ENCODE assay signal across 8 cellular contexts in genomic region chr6:32195902-32196681, GRCh38. TPM values are rescaled to one million over a fixed set of nuclear protein-coding genes. Genes with fewer than 3 reads are reported as not detected.
DNase-seq lines count a peak whose midpoint lies in the region; ATAC-seq and TF ChIP-seq lines count a peak whose summit lies in the region.

No MANE protein-coding gene starts in this region.

- H3K27ac ChIP-seq in C4-2B (peak overlapping the region; percentile 97), mesodermal cell (ENCODE audit: low read depth, low read length, severe bottlenecking) (peak overlapping the region; percentile 100)

- peaks cover 40% of the 10 kb centered on the region for H3K4me1 ChIP-seq in mesodermal cell (ENCODE audit: control insufficient read depth, insufficient read depth, low read length, poor library complexity, severe bottlenecking)

- H3K36me3 ChIP-seq in mesodermal cell (ENCODE audit: control insufficient read depth, insufficient read depth, low read length) = no peaks in the 10 kb centered on the region

- no peak for TF ChIP-seq CTCF in C4-2B (conservative IDR thresholded peaks at IDR 0.05)
- no peak for TF ChIP-seq CTCF in activated CD8-positive, alpha-beta T cell treated with anti-CD3 and anti-CD28 coated beads for 36 hours (IDR thresholded peaks at IDR 0.05)

- intact Hi-C loops in activated CD8-positive, alpha-beta T cell treated with anti-CD3 and anti-CD28 coated beads for 36 hours (cut with micrococcal nuclease) = loop anchor here (2.0 kb wide), 2 partner anchors 17 to 65 kb away; partner anchors contain the start of genes FKBPL and RNF5

- POLR2A ChIA-PET in activated CD8-positive, alpha-beta T cell treated with anti-CD3 and anti-CD28 coated beads for 36 hours (lab: Charles Lee) = interaction anchor here (0.6 to 2.0 kb wide), 7 partner anchors 9 to 772 kb away, joined by 3 to 13 read pairs (median 4); partner anchors contain the start of genes AGPAT1, BRD2, FKBPL and RNF5

- peak overlapping the region; percentile 100 for H3K27ac Mint-ChIP-seq in activated CD8-positive, alpha-beta T cell treated with anti-CD3 and anti-CD28 coated beads for 36 hours

- 0% methylated on average over 42 to 52 of the region's 58 CpGs for WGBS in mesodermal cell (ENCODE audit: insufficient coverage in 2 of 2), 2 experiments

- peaks cover 5% of the 10 kb centered on the region for H3K36me3 Mint-ChIP-seq in activated CD8-positive, alpha-beta T cell treated with anti-CD3 and anti-CD28 coated beads for 36 hours (ENCODE audit: low read depth)

- DNase-seq in NCI-H526 (lab: John Stamatoyannopoulos, UW) (peak; percentile 89 to 94), epidermal melanocyte (ENCODE audit: insufficient read length, low spot score) (peak; percentile 70)
- peak; percentile 87 for DNase-seq in activated CD8-positive, alpha-beta T cell treated with anti-CD3 and anti-CD28 coated beads for 36 hours
- DNase-seq in stimulated activated CD8-positive, alpha-beta memory T cell treated with anti-CD3 and anti-CD28 coated beads, Interleukin-7, amount 100 ng/mL, for 24 hours (ENCODE audit: low read depth) = peak; percentile 44

- no peaks in the 10 kb centered on the region for H3K9me3 Mint-ChIP-seq in activated CD8-positive, alpha-beta T cell treated with anti-CD3 and anti-CD28 coated beads for 36 hours

- H3K27me3 Mint-ChIP-seq in activated CD8-positive, alpha-beta T cell treated with anti-CD3 and anti-CD28 coated beads for 36 hours = no peaks in the 10 kb centered on the region

- no peaks in the 10 kb centered on the region for H3K9me3 ChIP-seq in mesodermal cell (ENCODE audit: control insufficient read depth, low read length)

- peak overlapping the region; percentile 63 for H3K4me3 ChIP-seq in mesodermal cell (ENCODE audit: extremely low read depth, insufficient read depth, low read length, poor library complexity, severe bottlenecking)

- TF ChIP-seq POLR2A in GM19193 (IDR thresholded peaks at IDR 0.05; ENCODE audit: extremely low read depth, insufficient read depth, insufficient read length) = peak; percentile 88

- peaks cover 22% of the 10 kb centered on the region for H3K4me1 Mint-ChIP-seq in activated CD8-positive, alpha-beta T cell treated with anti-CD3 and anti-CD28 coated beads for 36 hours (ENCODE audit: low read depth)

- peak overlapping the region; percentile 94 for H3K4me3 Mint-ChIP-seq in activated CD8-positive, alpha-beta T cell treated with anti-CD3 and anti-CD28 coated beads for 36 hours

- CTCF ChIA-PET in activated CD8-positive, alpha-beta T cell treated with anti-CD3 and anti-CD28 coated beads for 36 hours (lab: Charles Lee) = interaction anchor here (0.8 to 4.4 kb wide), 10 partner anchors 17 to 78 kb away, joined by 3 to 32 read pairs (median 4); partner anchors contain the start of genes AGPAT1, ATF6B and FKBPL

- ATAC-seq in HG03378 (IDR thresholded peaks at IDR 0.05; ENCODE audit: unreplicated experiment) = peak; percentile 67
- ATAC-seq in activated CD8-positive, alpha-beta T cell treated with anti-CD3 and anti-CD28 coated beads for 36 hours = no peak

RNA-seq across cellular contexts. Expression of gene GPSM3, which starts 3.6 kb away (rescaled TPM):
- 10 to 100 TPM; 67.8 to 68.7 TPM for total RNA-seq in activated CD8-positive, alpha-beta T cell treated with anti-CD3 and anti-CD28 coated beads for 36 hours
- polyA plus RNA-seq in mesodermal cell (2013, experiment 1 of 2) = 47.5 TPM
- polyA plus RNA-seq in mesodermal cell (2013, experiment 2 of 2) = 35.1 TPM

RNA-seq across cellular contexts. Expression of gene PBX2, which starts 6.1 kb away (rescaled TPM):
- 10 to 100 TPM; 59.6 to 64.2 TPM for total RNA-seq in activated CD8-positive, alpha-beta T cell treated with anti-CD3 and anti-CD28 coated beads for 36 hours
- 227 TPM for polyA plus RNA-seq in mesodermal cell (2013, experiment 1 of 2)
- 188 TPM for polyA plus RNA-seq in mesodermal cell (2013, experiment 2 of 2)

RNA-seq across cellular contexts. Expression of gene AGER, which starts 12.0 kb away (rescaled TPM):
- total RNA-seq in activated CD8-positive, alpha-beta T cell treated with anti-CD3 and anti-CD28 coated beads for 36 hours = 10 to 100 TPM; 15.5 to 16.4 TPM
- polyA plus RNA-seq in mesodermal cell (2013, experiment 1 of 2) = 23.7 TPM
- polyA plus RNA-seq in mesodermal cell (2013, experiment 2 of 2) = 19.3 TPM

RNA-seq across cellular contexts. Expression of gene RNF5, which starts 17.9 kb away (rescaled TPM):
- 10 to 100 TPM; 55.4 to 57.9 TPM for total RNA-seq in activated CD8-positive, alpha-beta T cell treated with anti-CD3 and anti-CD28 coated beads for 36 hours
- 101 TPM for polyA plus RNA-seq in mesodermal cell (2013, experiment 1 of 2)
- polyA plus RNA-seq in mesodermal cell (2013, experiment 2 of 2) = 85.4 TPM

RNA-seq across cellular contexts. Expression of gene AGPAT1, which starts 20.2 kb away (rescaled TPM):
- 10 to 100 TPM; 24.6 to 28.7 TPM for total RNA-seq in activated CD8-positive, alpha-beta T cell treated with anti-CD3 and anti-CD28 coated beads for 36 hours
- 123 TPM for polyA plus RNA-seq in mesodermal cell (2013, experiment 1 of 2)
- 98.6 TPM for polyA plus RNA-seq in mesodermal cell (2013, experiment 2 of 2)
